In genomic region chr17:59828819-59829216, GRCh38 we compare ENCODE assay signal across 8 cellular contexts.
DNase-seq lines count a peak whose midpoint lies in the region; ATAC-seq and TF ChIP-seq lines count a peak whose summit lies in the region.
"Not testable (repeated sequence)": the region's sequence is repeated elsewhere in the genome, so short reads cannot be mapped to it uniquely, and the experiment has no call there.

No MANE protein-coding gene starts in this region.

- WGBS in stomach, 5 donors: 25 to 38% (median 34%) methylated on average over 7 of the region's 7 CpGs

- peak overlapping the region; percentile 9 to 21 for H3K4me3 ChIP-seq in HCT116 (replicated peaks in 1 of 2; ENCODE audit: low read depth in 1 of 2, low read length in 2 of 2)
- H3K4me3 ChIP-seq in SK-N-MC: peak overlapping the region; percentile 53
- H3K4me3 ChIP-seq in stomach: peak overlapping the region in 1 of 4 donors; percentile 20

- H3K27ac Mint-ChIP-seq in CD4-positive, alpha-beta T cell: peak overlapping the region; percentile 85
- H3K27ac Mint-ChIP-seq in activated T-helper 1 cell treated with anti-CD3 and anti-CD28 coated beads, Interleukin-12 subunit alpha, Interleukin-12 subunit beta, Interleukin-2, Interleukin-4 antibody, amounts not matched to agents 30 ng/mL and 10 ng/mL and 1 ng/mL, durations not matched to agents 14 hours and 24 hours and 36 hours: peak overlapping the region; percentile 100
- H3K27ac Mint-ChIP-seq in dendritic cell treated with granulocyte-macrophage colony-stimulating factor and Interleukin-4, amounts not matched to agents 40 ng/mL and 50 ng/mL, for 4 days: peak overlapping the region; percentile 81
- H3K27ac Mint-ChIP-seq in osteocyte (ENCODE audit: unreplicated experiment): peak overlapping the region; percentile 88

- ATAC-seq in CD4-positive, alpha-beta T cell (ENCODE audit: poor library complexity): peak; percentile 33
- ATAC-seq in HCT116 (peak; percentile 35), left colon (peak; percentile 20)

- H3K4me1 ChIP-seq in HCT116 (ENCODE audit: control insufficient read depth in 1 of 2, insufficient read depth in 2 of 2, low read length in 2 of 2) (peaks cover 85 to 96% of the 10 kb centered on the region in 2 experiments), stomach (peaks cover 42 to 86% (median 59%) of the 10 kb centered on the region in 4 donors)

- CTCF ChIA-PET in CD4-positive, alpha-beta T cell (lab: Charles Lee): interaction anchor here (2.7 to 3.0 kb wide), 2 partner anchors 31 to 76 kb away, joined by 11 to 14 read pairs; no protein-coding TSS in a partner anchor
- CTCF ChIA-PET in HCT116 (lab: Charles Lee): interaction anchor here (1.0 kb wide), 1 partner anchor 17 kb away, joined by 3 read pairs; no protein-coding TSS in a partner anchor

- intact Hi-C loops in CD4-positive, alpha-beta T cell (cut with DNase I, micrococcal nuclease); left colon (cut with DNase I, micrococcal nuclease); stomach (cut with DNase I; ENCODE audit: low total_unique reads): not testable (repeated sequence)
- intact Hi-C loops in HCT116 (cut with micrococcal nuclease): loop anchor here (1.0 kb wide), 2 partner anchors 8 to 43 kb away; no protein-coding TSS in a partner anchor
- intact Hi-C loops in activated T-helper 1 cell treated with anti-CD3 and anti-CD28 coated beads, Interleukin-12 subunit alpha, Interleukin-12 subunit beta, Interleukin-2, Interleukin-4 antibody, amounts not matched to agents 30 ng/mL and 10 ng/mL and 1 ng/mL, durations not matched to agents 14 hours and 24 hours and 36 hours (cut with micrococcal nuclease): loop anchor here (1.0 to 5.0 kb wide), 6 partner anchors 8 to 392 kb away; no protein-coding TSS in a partner anchor
- intact Hi-C loops in dendritic cell treated with granulocyte-macrophage colony-stimulating factor and Interleukin-4, amounts not matched to agents 40 ng/mL and 50 ng/mL, for 4 days (cut with micrococcal nuclease): loop anchor here (1.0 kb wide), 1 partner anchor 8 kb away; no protein-coding TSS in a partner anchor

- not testable (repeated sequence) for H3K9me3 Mint-ChIP-seq in CD4-positive, alpha-beta T cell; activated T-helper 1 cell treated with anti-CD3 and anti-CD28 coated beads, Interleukin-12 subunit alpha, Interleukin-12 subunit beta, Interleukin-2, Interleukin-4 antibody, amounts not matched to agents 30 ng/mL and 10 ng/mL and 1 ng/mL, durations not matched to agents 14 hours and 24 hours and 36 hours; dendritic cell treated with granulocyte-macrophage colony-stimulating factor and Interleukin-4, amounts not matched to agents 40 ng/mL and 50 ng/mL, for 4 days; osteocyte (ENCODE audit: unreplicated experiment)

- TF ChIP-seq CTCF in CD4-positive, alpha-beta T cell (IDR thresholded peaks at IDR 0.05); HCT116 (IDR thresholded peaks at IDR 0.05 in 2 of 3, conservative IDR thresholded peaks at IDR 0.05 in 1 of 3; ENCODE audit: borderline replicate concordance in 1 of 3, insufficient read depth in 1 of 3, low read depth in 2 of 3, low read length in 2 of 3); osteocyte (IDR thresholded peaks at IDR 0.05); stomach (IDR thresholded peaks at IDR 0.05): not testable (repeated sequence)

- peak overlapping the region; percentile 60 for H3K4me2 ChIP-seq in HCT116 (ENCODE audit: low read length)

- H3K9me3 ChIP-seq in CD4-positive, alpha-beta T cell (ENCODE audit: control insufficient read depth, low read length); HCT116 (ENCODE audit: control insufficient read depth in 1 of 2, insufficient read depth in 1 of 2, low read depth in 1 of 2, low read length in 2 of 2); SK-N-MC (ENCODE audit: low read depth, low read length); stomach: not testable (repeated sequence)

- H3K9ac ChIP-seq in HCT116 (ENCODE audit: low read length): peak overlapping the region; percentile 60
- not testable (repeated sequence) for H3K9ac ChIP-seq in SK-N-MC (ENCODE audit: insufficient read length)

- POLR2A ChIA-PET in CD4-positive, alpha-beta T cell (lab: Charles Lee): interaction anchor here (0.6 to 3.6 kb wide), 8 partner anchors 10 to 122 kb away, joined by 3 to 51 read pairs (median 6); partner anchors contain the start of gene PTRH2
- POLR2A ChIA-PET in HCT116 (lab: Charles Lee): interaction anchor here (0.7 to 9.2 kb wide), 14 partner anchors 10 to 1197 kb away, joined by 3 to 228 read pairs (median 4); no protein-coding TSS in a partner anchor

- H2AFZ ChIP-seq in HCT116 (ENCODE audit: low read depth, low read length, poor library complexity, severe bottlenecking): not testable (repeated sequence)

- H3K4me1 Mint-ChIP-seq in CD4-positive, alpha-beta T cell (ENCODE audit: low read depth): peaks cover 65% of the 10 kb centered on the region
- peaks cover 78% of the 10 kb centered on the region for H3K4me1 Mint-ChIP-seq in activated T-helper 1 cell treated with anti-CD3 and anti-CD28 coated beads, Interleukin-12 subunit alpha, Interleukin-12 subunit beta, Interleukin-2, Interleukin-4 antibody, amounts not matched to agents 30 ng/mL and 10 ng/mL and 1 ng/mL, durations not matched to agents 14 hours and 24 hours and 36 hours (ENCODE audit: low read depth)
- peaks cover 47% of the 10 kb centered on the region for H3K4me1 Mint-ChIP-seq in dendritic cell treated with granulocyte-macrophage colony-stimulating factor and Interleukin-4, amounts not matched to agents 40 ng/mL and 50 ng/mL, for 4 days (ENCODE audit: low read depth)
- peaks cover 75% of the 10 kb centered on the region for H3K4me1 Mint-ChIP-seq in osteocyte (ENCODE audit: unreplicated experiment)

- TF ChIP-seq EP300 in stomach (IDR thresholded peaks at IDR 0.05): not testable (repeated sequence)

- not testable (repeated sequence) for H4K20me1 ChIP-seq in HCT116 (ENCODE audit: insufficient read depth)

- DNase-seq in CD4-positive, alpha-beta T cell; HCT116 (ENCODE audit: low read depth, low spot score); SK-N-MC (ENCODE audit: low read depth, low spot score); activated T-helper 1 cell treated with anti-CD3 and anti-CD28 coated beads, Interleukin-12 subunit alpha, Interleukin-12 subunit beta, Interleukin-2, Interleukin-4 antibody, amounts not matched to agents 30 ng/mL and 10 ng/mL and 1 ng/mL, durations not matched to agents 14 hours and 24 hours and 36 hours (ENCODE audit: low spot score); left colon; osteocyte (ENCODE audit: extremely low spot score, unreplicated experiment); stomach: not testable (repeated sequence)

- not testable (repeated sequence) for TF ChIP-seq RAD21 in HCT116 (IDR thresholded peaks at IDR 0.05; ENCODE audit: low read depth)

- not testable (repeated sequence) for TF ChIP-seq POLR2A in HCT116 (IDR thresholded peaks at IDR 0.05; ENCODE audit: borderline replicate concordance, extremely low read depth, insufficient read depth, insufficient read length); stomach (IDR thresholded peaks at IDR 0.05)

- RAD21 ChIA-PET in HCT116 (lab: Charles Lee; ENCODE audit: low non-redundant PET in 1 of 2, low total read pairs in 2 of 2, uncharacterized antibody in 2 of 2, unreplicated experiment in 2 of 2): interaction anchor here in 1 of 2 experiments (1.0 kb wide), 2 partner anchors 9 to 74 kb away, joined by 3 to 4 read pairs; no protein-coding TSS in a partner anchor

- peaks cover 54% of the 10 kb centered on the region for H3K79me2 ChIP-seq in HCT116 (ENCODE audit: insufficient read depth, low read length)

- not testable (repeated sequence) for H3K27me3 ChIP-seq in CD4-positive, alpha-beta T cell (ENCODE audit: control insufficient read depth, insufficient read depth, low read length); HCT116 (ENCODE audit: insufficient read depth, low read length); stomach

- not testable (repeated sequence) for H3K9me2 ChIP-seq in HCT116 (ENCODE audit: insufficient read depth)

- H3K27ac ChIP-seq in CD4-positive, alpha-beta T cell (ENCODE audit: low read depth, low read length): peak overlapping the region; percentile 25
- peak overlapping the region; percentile 97 for H3K27ac ChIP-seq in HCT116 (ENCODE audit: low read depth, low read length)
- H3K27ac ChIP-seq in SK-N-MC: peak overlapping the region; percentile 4; the same call in 1 of the 2 replicates
- peak overlapping the region; percentile 55 to 87 (median 84) for H3K27ac ChIP-seq in stomach

- H3K36me3 ChIP-seq in HCT116 (ENCODE audit: control insufficient read depth in 1 of 2, insufficient read depth in 2 of 2, low read length in 2 of 2); SK-N-MC (ENCODE audit: insufficient read depth, low read length); stomach: not testable (repeated sequence)

- not testable (repeated sequence) for H3K36me3 Mint-ChIP-seq in CD4-positive, alpha-beta T cell (ENCODE audit: low read depth); osteocyte (ENCODE audit: unreplicated experiment)
- H3K36me3 Mint-ChIP-seq in activated T-helper 1 cell treated with anti-CD3 and anti-CD28 coated beads, Interleukin-12 subunit alpha, Interleukin-12 subunit beta, Interleukin-2, Interleukin-4 antibody, amounts not matched to agents 30 ng/mL and 10 ng/mL and 1 ng/mL, durations not matched to agents 14 hours and 24 hours and 36 hours (ENCODE audit: low read depth): peaks cover 22% of the 10 kb centered on the region
- H3K36me3 Mint-ChIP-seq in dendritic cell treated with granulocyte-macrophage colony-stimulating factor and Interleukin-4, amounts not matched to agents 40 ng/mL and 50 ng/mL, for 4 days (ENCODE audit: low read depth): peaks cover 27% of the 10 kb centered on the region

- not testable (repeated sequence) for H3K27me3 Mint-ChIP-seq in CD4-positive, alpha-beta T cell; activated T-helper 1 cell treated with anti-CD3 and anti-CD28 coated beads, Interleukin-12 subunit alpha, Interleukin-12 subunit beta, Interleukin-2, Interleukin-4 antibody, amounts not matched to agents 30 ng/mL and 10 ng/mL and 1 ng/mL, durations not matched to agents 14 hours and 24 hours and 36 hours (ENCODE audit: insufficient read depth); dendritic cell treated with granulocyte-macrophage colony-stimulating factor and Interleukin-4, amounts not matched to agents 40 ng/mL and 50 ng/mL, for 4 days; osteocyte (ENCODE audit: unreplicated experiment)

- peak overlapping the region; percentile 70 for H3K4me3 Mint-ChIP-seq in CD4-positive, alpha-beta T cell
- peak overlapping the region; percentile 90 for H3K4me3 Mint-ChIP-seq in activated T-helper 1 cell treated with anti-CD3 and anti-CD28 coated beads, Interleukin-12 subunit alpha, Interleukin-12 subunit beta, Interleukin-2, Interleukin-4 antibody, amounts not matched to agents 30 ng/mL and 10 ng/mL and 1 ng/mL, durations not matched to agents 14 hours and 24 hours and 36 hours
- peak overlapping the region; percentile 40 for H3K4me3 Mint-ChIP-seq in dendritic cell treated with granulocyte-macrophage colony-stimulating factor and Interleukin-4, amounts not matched to agents 40 ng/mL and 50 ng/mL, for 4 days
- H3K4me3 Mint-ChIP-seq in osteocyte (ENCODE audit: unreplicated experiment): peak overlapping the region; percentile 2

- TSS peak; percentile 88 for BruUV-seq in HCT116 (replicated peaks; lab: Mats Ljungman, UMichigan)

Comparison
In these comparisons a context has a peak if more than half of its experiments do, and no peak if none do; other contexts are left out.
1. H3K27ac ChIP-seq: peak in every context shown above with its lines; median percentile 97 in HCT116; 84 in stomach; 25 in CD4-positive, alpha-beta T cell; 4 in SK-N-MC.
2. H3K4me3 Mint-ChIP-seq: peak in every context shown above with its lines; median percentile 90 in activated T-helper 1 cell treated with anti-CD3 and anti-CD28 coated beads, Interleukin-12 subunit alpha, Interleukin-12 subunit beta, Interleukin-2, Interleukin-4 antibody, amounts not matched to agents 30 ng/mL and 10 ng/mL and 1 ng/mL, durations not matched to agents 14 hours and 24 hours and 36 hours; 70 in CD4-positive, alpha-beta T cell; 40 in dendritic cell treated with granulocyte-macrophage colony-stimulating factor and Interleukin-4, amounts not matched to agents 40 ng/mL and 50 ng/mL, for 4 days; 2 in osteocyte.